In genomic region chr6:69421986-69422385, GRCh38 we compare ENCODE assay signal across 30 cellular contexts.
"Had no signal": no experiment of that assay in that cellular context is flagged by ENCODE, and none has a peak within 500 bp of the region (broad histone marks: within the 10 kb centered on the region; RNA-seq: fewer than 3 reads in every experiment).

No MANE protein-coding gene starts in this region.

- DNase-seq: activated B cell treated with CpG ODN at 0.5 μM for 24 hours; activated CD4-positive, alpha-beta T cell treated with anti-CD3 and anti-CD28 coated beads for 48 hours; activated CD4-positive, alpha-beta T cell treated with anti-CD3 and anti-CD28 coated beads, Interleukin-2, amount 50 U/mL, for 1 hour; activated CD4-positive, alpha-beta T cell treated with anti-CD3 and anti-CD28 coated beads, Interleukin-2, amount 50 U/mL, for 48 hours; activated CD8-positive, alpha-beta memory T cell treated with anti-CD3 and anti-CD28 coated beads for 24 hours; activated CD8-positive, alpha-beta T cell treated with anti-CD3 and anti-CD28 coated beads for 36 hours; activated effector memory CD4-positive, alpha-beta T cell treated with Interleukin-2 at 50 U/mL for 16 hours; activated gamma-delta T cell treated with Interleukin-2 at 50 U/mL for 16 hours; activated naive CD4-positive, alpha-beta T cell treated with anti-CD3 and anti-CD28 coated beads, Interleukin-2, amount 50 U/mL, for 16 hours; activated naive CD4-positive, alpha-beta T cell treated with Interleukin-2 at 50 U/mL for 16 hours; activated T-cell treated with anti-CD3 and anti-CD28 coated beads, Interleukin-2, amount 50 U/mL, for 4 hours; amniotic stem cell; central memory CD4-positive, alpha-beta T cell; colonic mucosa; effector CD8-positive, alpha-beta T cell; esophagus squamous epithelium; foreskin melanocyte; heart right ventricle; T-helper 17 cell; T1000 had no signal

- H3K27ac ChIP-seq: breast epithelium, cardiac muscle cell, colonic mucosa, epithelial cell of prostate, esophagus squamous epithelium, gastroesophageal sphincter, heart right ventricle, hepatocyte, WERI-Rb-1 had no signal

- H3K9me3 Mint-ChIP-seq: activated T-cell treated with anti-CD3 and anti-CD28 coated beads, Interleukin-2, amount 50 U/mL, for 4 hours; T-helper 2 cell treated with Interferon-gamma antibody and Interleukin-4, amounts not matched to agents 5 μg/mL and 100 μg/mL, for 36 hours had no signal

- H3K4me3 Mint-ChIP-seq: activated B cell treated with CpG ODN at 0.5 μM for 24 hours; activated CD8-positive, alpha-beta T cell treated with anti-CD3 and anti-CD28 coated beads for 36 hours; activated naive CD8-positive, alpha-beta T cell; activated T-cell treated with anti-CD3 and anti-CD28 coated beads, Interleukin-2, amount 50 U/mL, for 4 hours; activated T-helper 17 cell treated with anti-CD3 and anti-CD28 coated beads, Interleukin-2, amount 50 U/mL, for 72 hours; T-helper 17 cell; T-helper 2 cell treated with Interferon-gamma antibody and Interleukin-4, amounts not matched to agents 5 μg/mL and 100 μg/mL, for 36 hours had no signal

- H3K27me3 ChIP-seq: breast epithelium, cardiac muscle cell, colonic mucosa, esophagus squamous epithelium, gastroesophageal sphincter, heart right ventricle, hepatocyte had no signal

- H3K27ac Mint-ChIP-seq: activated B cell treated with CpG ODN at 0.5 μM for 24 hours; activated CD8-positive, alpha-beta T cell treated with anti-CD3 and anti-CD28 coated beads for 36 hours; activated naive CD8-positive, alpha-beta T cell; activated T-helper 17 cell treated with anti-CD3 and anti-CD28 coated beads, Interleukin-2, amount 50 U/mL, for 72 hours; T-helper 17 cell; T-helper 2 cell treated with Interferon-gamma antibody and Interleukin-4, amounts not matched to agents 5 μg/mL and 100 μg/mL, for 36 hours had no signal

- H3K4me1 ChIP-seq: breast epithelium, colonic mucosa, esophagus squamous epithelium, heart right ventricle had no signal

- H3K4me3 ChIP-seq: breast epithelium, cardiac muscle cell, colonic mucosa, esophagus squamous epithelium, gastroesophageal sphincter, heart right ventricle, hepatocyte had no signal

- ATAC-seq: activated CD4-positive, CD25-positive, alpha-beta regulatory T cell treated with anti-CD3 and anti-CD28 coated beads, Interleukin-2, amount 50 U/mL, for 24 hours; activated CD8-positive, alpha-beta T cell treated with anti-CD3 and anti-CD28 coated beads for 36 hours; activated T-cell treated with anti-CD3 and anti-CD28 coated beads, Interleukin-2, amount 50 U/mL, for 4 hours; activated T-helper 17 cell treated with anti-CD3 and anti-CD28 coated beads, Interleukin-2, amount 50 U/mL, for 72 hours; gastroesophageal sphincter; heart right ventricle; T-helper 17 cell had no signal

- H3K4me1 Mint-ChIP-seq: activated B cell treated with CpG ODN at 0.5 μM for 24 hours; activated T-helper 17 cell treated with anti-CD3 and anti-CD28 coated beads, Interleukin-2, amount 50 U/mL, for 72 hours; T-helper 17 cell had no signal

- H3K9me3 ChIP-seq: breast epithelium, colonic mucosa, esophagus squamous epithelium, gastroesophageal sphincter, heart right ventricle had no signal

- H3K36me3 Mint-ChIP-seq: activated naive CD8-positive, alpha-beta T cell had no signal

- H3K27me3 Mint-ChIP-seq: activated B cell treated with CpG ODN at 0.5 μM for 24 hours; activated CD8-positive, alpha-beta T cell treated with anti-CD3 and anti-CD28 coated beads for 36 hours; activated naive CD8-positive, alpha-beta T cell; activated T-helper 17 cell treated with anti-CD3 and anti-CD28 coated beads, Interleukin-2, amount 50 U/mL, for 72 hours; T-helper 17 cell had no signal

- H3K36me3 ChIP-seq: breast epithelium, cardiac muscle cell, colonic mucosa, esophagus squamous epithelium, gastroesophageal sphincter, heart right ventricle, WERI-Rb-1 had no signal
